In the genomic region with DNA sequence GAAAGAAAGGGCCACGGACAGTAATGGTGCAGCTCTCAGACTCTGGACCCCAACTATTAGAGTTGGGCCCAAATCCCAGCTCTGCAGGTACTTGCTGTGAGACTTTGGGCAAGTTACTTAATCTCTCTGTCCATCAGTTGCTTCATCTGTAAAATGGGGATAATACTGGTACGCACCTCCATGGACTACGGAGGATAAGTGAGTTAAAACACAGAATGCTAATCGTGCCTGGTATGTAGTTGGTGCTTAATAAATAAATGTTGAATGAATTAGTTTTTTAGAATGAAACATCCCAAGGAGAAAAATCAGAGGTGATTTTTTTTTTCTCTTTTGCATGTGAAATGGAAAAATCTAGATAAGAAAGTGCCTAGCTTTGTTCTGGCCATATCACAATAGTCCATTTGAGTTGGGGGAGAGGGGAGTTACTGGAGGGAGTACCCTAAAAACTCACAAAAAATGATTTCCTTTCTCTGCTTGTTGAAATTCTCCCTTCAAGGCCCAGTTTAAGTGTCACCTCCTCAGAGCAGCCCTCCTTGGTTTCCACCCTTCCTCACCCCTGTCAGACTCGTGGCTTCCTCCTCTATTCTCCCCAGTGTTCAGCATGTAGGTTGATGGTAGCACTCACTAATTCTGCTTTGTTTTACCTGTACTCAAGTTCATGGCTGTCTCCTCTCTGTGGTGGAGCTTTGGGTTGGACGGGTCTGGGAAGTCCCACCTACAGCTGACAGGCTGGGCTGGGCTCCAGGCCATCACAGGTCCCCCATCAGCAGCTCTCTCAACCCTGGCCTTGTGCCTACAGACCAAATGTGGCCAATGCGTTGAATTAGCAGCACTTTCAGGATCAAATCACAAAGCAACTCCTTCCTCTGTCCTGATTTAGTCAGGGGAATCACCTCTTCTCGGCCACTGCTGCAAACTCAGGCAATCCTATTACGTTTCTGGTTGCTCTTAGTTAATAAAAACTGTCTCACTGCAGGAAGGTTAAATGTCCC, we compare ENCODE assay signal across 30 cellular contexts.
A peak's percentile ranks its signal among the peaks of the same experiment; 100 is the strongest.
DNase-seq lines count a peak whose midpoint lies in the region; ATAC-seq, FAIRE-seq and TF ChIP-seq lines count a peak whose summit lies in the region.
"Had no signal": no experiment of that assay in that cellular context is flagged by ENCODE, and none has a peak within 500 bp of the region (broad histone marks: within the 10 kb centered on the region; RNA-seq: fewer than 3 reads in every experiment).

No MANE protein-coding gene starts in this region.

- H3K4me1 ChIP-seq in CD4-positive, alpha-beta memory T cell (ENCODE audit: insufficient read depth, low read length) = peaks cover 49% of the 10 kb centered on the region
- peaks cover 32% of the 10 kb centered on the region for H3K4me1 ChIP-seq in suprapubic skin
- H3K4me1 ChIP-seq: right lobe of liver had no signal

- CTCF ChIA-PET in CD4-positive, alpha-beta memory T cell (lab: Charles Lee; ENCODE audit: partially characterized antibody) = interaction anchor here (4.3 kb wide), 1 partner anchor 19 kb away, joined by 22 read pairs; no protein-coding TSS in a partner anchor
- CTCF ChIA-PET in activated CD4-positive, alpha-beta memory T cell treated with anti-CD3 and anti-CD28 coated beads, Interleukin-2, amount 10 ng/mL, durations not matched to agents 7 days and 5 days (lab: Charles Lee) = interaction anchor here (0.9 to 1.6 kb wide), 6 partner anchors 8 to 120 kb away, joined by 3 to 6 read pairs (median 4); no protein-coding TSS in a partner anchor

- no peaks in the 10 kb centered on the region for H3K27me3 Mint-ChIP-seq in CD4-positive, alpha-beta memory T cell
- no peaks in the 10 kb centered on the region for H3K27me3 Mint-ChIP-seq in activated CD4-positive, alpha-beta memory T cell treated with anti-CD3 and anti-CD28 coated beads, Interleukin-2, amount 10 ng/mL, durations not matched to agents 7 days and 5 days
- H3K27me3 Mint-ChIP-seq in natural killer cell treated with Interleukin-12 subunit alpha and Interleukin-12 subunit beta and Interleukin-15 and Interleukin-18, amount 100 ng/mL, for 72 hours = peaks cover 0 to 12% of the 10 kb centered on the region in 2 donors

- FAIRE-seq in GM18507 (lab: Jason Lieb, UNC) = peak; percentile 70
- FAIRE-seq: astrocyte, GM19239 had no signal

- DNase-seq in CD4-positive, alpha-beta memory T cell = peak in 1 of 5 donors; percentile 25
- DNase-seq in GM18507 (ENCODE audit: extremely low spot score, insufficient read length, low read depth) (no peak), DMS79 (lab: John Stamatoyannopoulos, UW) (no peak), DMS114 treated with DMSO at 0.1 percent for 48 hours (lab: John Stamatoyannopoulos, UW; ENCODE audit: unreplicated experiment) (no peak), GM20000 (ENCODE audit: low spot score) (no peak), suprapubic skin (ENCODE audit: low spot score in 2 of 2) (no peak)
- no peak for DNase-seq in activated CD4-positive, alpha-beta memory T cell treated with anti-CD3 and anti-CD28 coated beads, Interleukin-2, amount 10 ng/mL, durations not matched to agents 7 days and 5 days
- peak; percentile 34 for DNase-seq in natural killer cell treated with Interleukin-12 subunit alpha and Interleukin-12 subunit beta and Interleukin-15 and Interleukin-18, amount 100 ng/mL, for 72 hours (ENCODE audit: low spot score)
- DNase-seq: activated CD4-positive, alpha-beta T cell treated with anti-CD3 and anti-CD28 coated beads, Interleukin-2, amount 50 U/mL, for 1 hour; activated effector memory CD4-positive, alpha-beta T cell treated with anti-CD3 and anti-CD28 coated beads, Interleukin-2, amount 50 U/mL, for 16 hours; activated naive CD8-positive, alpha-beta T cell treated with anti-CD3 and anti-CD28 coated beads, Interleukin-2, amount 10 ng/mL, durations not matched to agents 7 days and 5 days; caudate nucleus; HCEC 1CT; left colon; mammary epithelial cell; NCI-H1436; NCI-H2107; NCI-H82; right lobe of liver; stimulated activated CD4-positive, alpha-beta T cell treated with anti-CD3 and anti-CD28 coated beads, Interleukin-4, amount 100 ng/mL, for 24 hours; T1000; upper lobe of right lung had no signal

- TF ChIP-seq CTCF in GM20000 (IDR thresholded peaks at IDR 0.05; ENCODE audit: extremely low read depth, missing control alignments) = no peak
- no peak for TF ChIP-seq CTCF in suprapubic skin (IDR thresholded peaks at IDR 0.05)

- no peaks in the 10 kb centered on the region for H3K27me3 ChIP-seq in CD4-positive, alpha-beta memory T cell (ENCODE audit: insufficient read depth, low read length)
- H3K27me3 ChIP-seq in suprapubic skin = no peaks in the 10 kb centered on the region
- H3K27me3 ChIP-seq: right lobe of liver, upper lobe of right lung had no signal

- intact Hi-C loops in CD4-positive, alpha-beta memory T cell (cut with micrococcal nuclease) = no loop called here

- POLR2A ChIA-PET in CD4-positive, alpha-beta memory T cell (lab: Charles Lee; ENCODE audit: partially characterized antibody) = interaction anchor here (0.7 to 5.5 kb wide), 3 partner anchors 11 to 120 kb away, joined by 3 to 58 read pairs (median 16); partner anchors contain the start of gene YWHAQ
- POLR2A ChIA-PET in activated CD4-positive, alpha-beta memory T cell treated with anti-CD3 and anti-CD28 coated beads, Interleukin-2, amount 10 ng/mL, durations not matched to agents 7 days and 5 days (lab: Charles Lee) = interaction anchor here (0.7 to 5.3 kb wide), 15 partner anchors 10 to 131 kb away, joined by 3 to 42 read pairs (median 4); partner anchors contain the start of genes TAF1B and YWHAQ

- TF ChIP-seq EP300 in suprapubic skin (IDR thresholded peaks at IDR 0.05) = no peak

- H3K9me3 Mint-ChIP-seq in CD4-positive, alpha-beta memory T cell = no peaks in the 10 kb centered on the region
- H3K9me3 Mint-ChIP-seq in activated CD4-positive, alpha-beta memory T cell treated with anti-CD3 and anti-CD28 coated beads, Interleukin-2, amount 10 ng/mL, durations not matched to agents 7 days and 5 days = no peaks in the 10 kb centered on the region
- H3K9me3 Mint-ChIP-seq in natural killer cell treated with Interleukin-12 subunit alpha and Interleukin-12 subunit beta and Interleukin-15 and Interleukin-18, amount 100 ng/mL, for 72 hours = no peaks in the 10 kb centered on the region
- H3K9me3 Mint-ChIP-seq: activated naive CD8-positive, alpha-beta T cell treated with anti-CD3 and anti-CD28 coated beads, Interleukin-2, amount 10 ng/mL, durations not matched to agents 7 days and 5 days; stimulated activated memory B cell treated with anti-CD40 and anti-IgM and Interleukin-4, amounts not matched to agents 10 μg/mL and 1 μg/mL and 100 μg/mL, for 72 hours had no signal

- H3K36me3 Mint-ChIP-seq in CD4-positive, alpha-beta memory T cell = no peaks in the 10 kb centered on the region
- H3K36me3 Mint-ChIP-seq in activated CD4-positive, alpha-beta memory T cell treated with anti-CD3 and anti-CD28 coated beads, Interleukin-2, amount 10 ng/mL, durations not matched to agents 7 days and 5 days (ENCODE audit: low read depth) = peaks cover 9% of the 10 kb centered on the region
- H3K36me3 Mint-ChIP-seq in natural killer cell treated with Interleukin-12 subunit alpha and Interleukin-12 subunit beta and Interleukin-15 and Interleukin-18, amount 100 ng/mL, for 72 hours = no peaks in the 10 kb centered on the region
- H3K36me3 Mint-ChIP-seq: activated naive CD8-positive, alpha-beta T cell treated with anti-CD3 and anti-CD28 coated beads, Interleukin-2, amount 10 ng/mL, durations not matched to agents 7 days and 5 days; stimulated activated memory B cell treated with anti-CD40 and anti-IgM and Interleukin-4, amounts not matched to agents 10 μg/mL and 1 μg/mL and 100 μg/mL, for 72 hours had no signal

- ATAC-seq in natural killer cell treated with Interleukin-12 subunit alpha and Interleukin-12 subunit beta and Interleukin-15 and Interleukin-18, amount 100 ng/mL, for 72 hours = no peak
- ATAC-seq: gastroesophageal sphincter; left colon; right lobe of liver; Right ventricle myocardium inferior; SK-N-SH treated with all-trans-retinoic acid at 6 μM for 48 hours; stimulated activated memory B cell treated with anti-CD40 and anti-IgM and Interleukin-4, amounts not matched to agents 10 μg/mL and 1 μg/mL and 100 μg/mL, for 72 hours; upper lobe of right lung had no signal

- no peaks in the 10 kb centered on the region for H3K9me3 ChIP-seq in CD4-positive, alpha-beta memory T cell (ENCODE audit: control insufficient read depth in 1 of 2, low read length in 2 of 2)
- H3K9me3 ChIP-seq in suprapubic skin = no peaks in the 10 kb centered on the region
- H3K9me3 ChIP-seq: gastroesophageal sphincter, right lobe of liver, upper lobe of right lung had no signal

- H3K27ac ChIP-seq in CD4-positive, alpha-beta memory T cell (ENCODE audit: low read depth, low read length) = no peak overlapping the region
- H3K27ac ChIP-seq in suprapubic skin = no peak overlapping the region
- H3K27ac ChIP-seq: gastroesophageal sphincter, hepatocyte, right lobe of liver, upper lobe of right lung had no signal

- no peaks in the 10 kb centered on the region for H3K36me3 ChIP-seq in CD4-positive, alpha-beta memory T cell (ENCODE audit: insufficient read depth, low read length)
- H3K36me3 ChIP-seq in suprapubic skin = no peaks in the 10 kb centered on the region
- H3K36me3 ChIP-seq: gastroesophageal sphincter, right lobe of liver, upper lobe of right lung had no signal

- peaks cover 29 to 70% (median 47%) of the 10 kb centered on the region in 4 donors for H3K4me1 Mint-ChIP-seq in CD4-positive, alpha-beta memory T cell
- H3K4me1 Mint-ChIP-seq in activated CD4-positive, alpha-beta memory T cell treated with anti-CD3 and anti-CD28 coated beads, Interleukin-2, amount 10 ng/mL, durations not matched to agents 7 days and 5 days = peaks cover 71% of the 10 kb centered on the region
- peaks cover 47 to 50% of the 10 kb centered on the region in 2 donors for H3K4me1 Mint-ChIP-seq in natural killer cell treated with Interleukin-12 subunit alpha and Interleukin-12 subunit beta and Interleukin-15 and Interleukin-18, amount 100 ng/mL, for 72 hours (ENCODE audit: low read depth in 2 of 2)

- H3K27ac Mint-ChIP-seq in CD4-positive, alpha-beta memory T cell = peak overlapping the region; percentile 2 to 90 (median 70)
- H3K27ac Mint-ChIP-seq in activated CD4-positive, alpha-beta memory T cell treated with anti-CD3 and anti-CD28 coated beads, Interleukin-2, amount 10 ng/mL, durations not matched to agents 7 days and 5 days = peak overlapping the region; percentile 100
- H3K27ac Mint-ChIP-seq in natural killer cell treated with Interleukin-12 subunit alpha and Interleukin-12 subunit beta and Interleukin-15 and Interleukin-18, amount 100 ng/mL, for 72 hours = no peak overlapping the region
- H3K27ac Mint-ChIP-seq: stimulated activated memory B cell treated with anti-CD40 and anti-IgM and Interleukin-4, amounts not matched to agents 10 μg/mL and 1 μg/mL and 100 μg/mL, for 72 hours had no signal

- peak overlapping the region in 1 of 8 donors; percentile 6 for H3K4me3 Mint-ChIP-seq in CD4-positive, alpha-beta memory T cell
- no peak overlapping the region for H3K4me3 Mint-ChIP-seq in activated CD4-positive, alpha-beta memory T cell treated with anti-CD3 and anti-CD28 coated beads, Interleukin-2, amount 10 ng/mL, durations not matched to agents 7 days and 5 days
- no peak overlapping the region for H3K4me3 Mint-ChIP-seq in natural killer cell treated with Interleukin-12 subunit alpha and Interleukin-12 subunit beta and Interleukin-15 and Interleukin-18, amount 100 ng/mL, for 72 hours
- H3K4me3 Mint-ChIP-seq: activated naive CD8-positive, alpha-beta T cell treated with anti-CD3 and anti-CD28 coated beads, Interleukin-2, amount 10 ng/mL, durations not matched to agents 7 days and 5 days; CD14-positive monocyte; stimulated activated memory B cell treated with anti-CD40 and anti-IgM and Interleukin-4, amounts not matched to agents 10 μg/mL and 1 μg/mL and 100 μg/mL, for 72 hours had no signal

- TF ChIP-seq POLR2A in suprapubic skin (IDR thresholded peaks at IDR 0.05) = no peak

- WGBS in suprapubic skin = 88% methylated on average over 9 of the region's 9 CpGs

- H3K4me3 ChIP-seq in CD4-positive, alpha-beta memory T cell (ENCODE audit: low read length in 2 of 2) = no peak overlapping the region
- no peak overlapping the region for H3K4me3 ChIP-seq in suprapubic skin
- H3K4me3 ChIP-seq: gastroesophageal sphincter, hepatocyte, right lobe of liver, upper lobe of right lung had no signal

Comparison
In these comparisons a context has a peak if more than half of its experiments do, and no peak if none do; other contexts are left out.
1. H3K27ac Mint-ChIP-seq: peak in CD4-positive, alpha-beta memory T cell (7 of 7) and activated CD4-positive, alpha-beta memory T cell treated with anti-CD3 and anti-CD28 coated beads, Interleukin-2, amount 10 ng/mL, durations not matched to agents 7 days and 5 days (single experiment); none in natural killer cell treated with Interleukin-12 subunit alpha and Interleukin-12 subunit beta and Interleukin-15 and Interleukin-18, amount 100 ng/mL, for 72 hours (0 of 2).